1 cellular context compared by ENCODE assay signal in the genomic region with DNA sequence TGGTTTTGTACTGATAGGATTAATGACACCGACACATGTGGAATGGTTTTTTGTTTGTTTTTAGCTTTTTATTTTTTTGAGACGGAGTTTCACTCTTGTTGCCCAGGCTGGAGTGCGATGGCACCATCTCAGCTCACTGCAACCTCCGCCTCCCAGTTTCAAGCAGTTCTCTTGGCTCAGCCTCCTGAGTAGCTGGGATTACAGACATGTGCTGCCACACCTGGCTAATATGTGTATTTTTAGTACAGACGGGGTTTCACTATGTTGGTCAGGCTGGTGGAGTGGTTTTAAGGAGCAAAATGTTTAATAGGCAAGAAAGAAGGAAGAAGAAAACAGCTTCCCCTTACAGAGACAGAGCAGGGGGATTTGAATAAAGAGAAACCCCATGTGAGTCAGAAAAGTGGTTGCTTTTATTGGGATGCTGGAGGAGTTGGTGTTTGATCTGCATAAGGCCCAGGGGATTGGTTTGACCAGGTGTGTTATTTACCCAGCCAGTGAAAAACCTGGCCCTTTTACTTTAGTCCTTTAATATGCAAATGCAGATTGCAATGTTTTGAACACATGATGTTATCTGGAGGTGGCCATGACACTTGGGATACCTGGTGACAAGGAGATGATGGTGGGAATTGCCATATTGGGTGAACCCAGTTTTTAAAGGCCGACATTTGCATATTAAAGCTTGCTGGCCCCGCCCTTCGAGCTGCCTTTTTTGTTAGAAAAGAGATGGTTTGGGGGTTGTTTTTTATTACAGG.
TF ChIP-seq lines count a peak whose summit lies in the region.

No MANE protein-coding gene starts in this region.

TF ChIP-seq in GM23338, 12 proteins besides CTCF, POLR2A, EP300 and RAD21 (continued from another document):
- no peak for TF ChIP-seq ZNF331 (CRISPR knock-in tag; IDR thresholded peaks at IDR 0.05; ENCODE audit: low read depth)
- TF ChIP-seq, protein P1, sequence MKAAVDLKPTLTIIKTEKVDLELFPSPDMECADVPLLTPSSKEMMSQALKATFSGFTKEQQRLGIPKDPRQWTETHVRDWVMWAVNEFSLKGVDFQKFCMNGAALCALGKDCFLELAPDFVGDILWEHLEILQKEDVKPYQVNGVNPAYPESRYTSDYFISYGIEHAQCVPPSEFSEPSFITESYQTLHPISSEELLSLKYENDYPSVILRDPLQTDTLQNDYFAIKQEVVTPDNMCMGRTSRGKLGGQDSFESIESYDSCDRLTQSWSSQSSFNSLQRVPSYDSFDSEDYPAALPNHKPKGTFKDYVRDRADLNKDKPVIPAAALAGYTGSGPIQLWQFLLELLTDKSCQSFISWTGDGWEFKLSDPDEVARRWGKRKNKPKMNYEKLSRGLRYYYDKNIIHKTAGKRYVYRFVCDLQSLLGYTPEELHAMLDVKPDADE (IDR thresholded peaks at IDR 0.05), result no peak
